ENCODE assay signal across 9 cellular contexts in genomic region chr4:40193018-40193571, GRCh38. TPM values are rescaled to one million over a fixed set of nuclear protein-coding genes. Genes with fewer than 3 reads are reported as not detected.
DNase-seq lines count a peak whose midpoint lies in the region; ATAC-seq and TF ChIP-seq lines count a peak whose summit lies in the region.
"Had no signal": no experiment of that assay in that cellular context is flagged by ENCODE, and none has a peak within 500 bp of the region (broad histone marks: within the 10 kb centered on the region; RNA-seq: fewer than 3 reads in every experiment).

No MANE protein-coding gene starts in this region.

- H3K27me3 ChIP-seq in left ventricle myocardium inferior (ENCODE audit: low read depth) (peaks cover 48% of the 10 kb centered on the region), mesenchymal stem cell (ENCODE audit: control insufficient read depth in 1 of 2, insufficient read depth in 1 of 2, low read length in 2 of 2) (no peaks in the 10 kb centered on the region)

- no peak overlapping the region for H2BK5ac ChIP-seq in mesenchymal stem cell (ENCODE audit: low read depth, low read length, poor library complexity, severe bottlenecking)

- peaks cover 82% of the 10 kb centered on the region for H3K4me1 Mint-ChIP-seq in central memory CD8-positive, alpha-beta T cell

- no peak overlapping the region for H3K18ac ChIP-seq in mesenchymal stem cell (ENCODE audit: low read depth in 1 of 2, low read length in 2 of 2)

- peaks cover 42% of the 10 kb centered on the region for H3K36me3 Mint-ChIP-seq in central memory CD8-positive, alpha-beta T cell (ENCODE audit: insufficient read depth)

- intact Hi-C loops in left ventricle myocardium inferior (cut with micrococcal nuclease), result no loop called here
- intact Hi-C loops in head of caudate nucleus (cut with DNase I), result no loop called here

- H3K9me3 ChIP-seq in left ventricle myocardium inferior (replicated peaks), result no peaks in the 10 kb centered on the region
- H3K9me3 ChIP-seq in mesenchymal stem cell (ENCODE audit: control insufficient read depth, low read length), result no peaks in the 10 kb centered on the region

- peak overlapping the region; percentile 100 for H3K4me3 Mint-ChIP-seq in central memory CD8-positive, alpha-beta T cell

- no peak overlapping the region for H2BK15ac ChIP-seq in mesenchymal stem cell (ENCODE audit: low read depth, poor library complexity, severe bottlenecking)

- H3K9ac ChIP-seq in mesenchymal stem cell (ENCODE audit: low read length), result no peak overlapping the region

- H3K14ac ChIP-seq in mesenchymal stem cell (ENCODE audit: low read length in 2 of 2), result no peak overlapping the region

- no peak overlapping the region for H4K91ac ChIP-seq in mesenchymal stem cell (ENCODE audit: low read length)

- H2AK5ac ChIP-seq in mesenchymal stem cell (ENCODE audit: low read length, severe bottlenecking), result no peak overlapping the region

- no peak overlapping the region for H2BK120ac ChIP-seq in mesenchymal stem cell (ENCODE audit: low read depth, low read length)

- 90% methylated on average over 4 of the region's 11 CpGs for WGBS in mesenchymal stem cell

- no peaks in the 10 kb centered on the region for H3K27me3 Mint-ChIP-seq in central memory CD8-positive, alpha-beta T cell

- no peak overlapping the region for H3K23ac ChIP-seq in mesenchymal stem cell (ENCODE audit: low read length in 2 of 2)

- H3K27ac ChIP-seq in left ventricle myocardium inferior (replicated peaks) (no peak overlapping the region), mesenchymal stem cell (ENCODE audit: low read length, poor library complexity, severe bottlenecking) (no peak overlapping the region)

- no peaks in the 10 kb centered on the region for H3K9me3 Mint-ChIP-seq in central memory CD8-positive, alpha-beta T cell

- no peaks in the 10 kb centered on the region for H3K36me3 ChIP-seq in left ventricle myocardium inferior
- no peaks in the 10 kb centered on the region for H3K36me3 ChIP-seq in mesenchymal stem cell (ENCODE audit: control insufficient read depth in 1 of 2, insufficient read depth in 2 of 2, low read depth in 1 of 2, low read length in 2 of 2)

- no peak overlapping the region for H4K8ac ChIP-seq in mesenchymal stem cell (ENCODE audit: low read length)

- no peak overlapping the region for H2AFZ ChIP-seq in mesenchymal stem cell (ENCODE audit: low read depth, low read length)

- H2BK12ac ChIP-seq in mesenchymal stem cell (ENCODE audit: low read length in 2 of 2), result peak overlapping the region in 1 of 2 experiments; percentile 29

- peak overlapping the region; percentile 100 for H3K27ac Mint-ChIP-seq in central memory CD8-positive, alpha-beta T cell (ENCODE audit: low read depth)

- H3K4me3 ChIP-seq in left ventricle myocardium inferior (no peak overlapping the region), mesenchymal stem cell (ENCODE audit: insufficient read depth in 1 of 2, low read depth in 1 of 2, low read length in 2 of 2) (no peak overlapping the region)
- H3K4me3 ChIP-seq: skin epidermis had no signal

- no peak overlapping the region for H3K4ac ChIP-seq in mesenchymal stem cell (ENCODE audit: low read depth in 1 of 2, low read length in 2 of 2)

- H3K79me1 ChIP-seq in mesenchymal stem cell (replicated peaks; ENCODE audit: low read length, poor library complexity, severe bottlenecking), result no peaks in the 10 kb centered on the region

- H3K4me1 ChIP-seq in left ventricle myocardium inferior (no peaks in the 10 kb centered on the region), mesenchymal stem cell (ENCODE audit: control insufficient read depth, insufficient read depth, low read depth, low read length) (peaks cover 6% of the 10 kb centered on the region)

- DNase-seq in ELF-1 (ENCODE audit: low read depth, low spot score) (peak; percentile 22), HuH-7 (ENCODE audit: low spot score) (peak; percentile 31), left ventricle myocardium inferior (no peak), mesenchymal stem cell (no peak), NCI-H2081 (lab: John Stamatoyannopoulos, UW) (no peak), head of caudate nucleus (no peak)
- no peak for DNase-seq in central memory CD8-positive, alpha-beta T cell (ENCODE audit: low spot score in 2 of 2)

- no peak overlapping the region for H3K4me2 ChIP-seq in mesenchymal stem cell (ENCODE audit: low read length, poor library complexity, severe bottlenecking)

- peak; percentile 26 for ATAC-seq in GM21360 (IDR thresholded peaks at IDR 0.05; ENCODE audit: unreplicated experiment)
- peak; percentile 15 for ATAC-seq in central memory CD8-positive, alpha-beta T cell (replicated peaks; ENCODE audit: extremely low read depth, poor library complexity, severe bottlenecking)

- TF ChIP-seq CTCF in left ventricle myocardium inferior (IDR thresholded peaks at IDR 0.05; ENCODE audit: borderline replicate concordance), result no peak

RNA-seq across cellular contexts. Expression of gene RHOH, which starts 3.7 kb away (rescaled TPM):
- total RNA-seq in left ventricle myocardium inferior, result 0.41 TPM
- 0.11 TPM for polyA plus RNA-seq in mesenchymal stem cell (2013, experiment 1 of 2)
- polyA plus RNA-seq in mesenchymal stem cell (2013, experiment 2 of 2), result 0.10 TPM

Comparison
In these comparisons a context has a peak if more than half of its experiments do, and no peak if none do; other contexts are left out.
1. DNase-seq: peak in ELF-1 (single experiment) and HuH-7 (single experiment); none in central memory CD8-positive, alpha-beta T cell (0 of 2), left ventricle myocardium inferior (single experiment), mesenchymal stem cell (single experiment), NCI-H2081 (0 of 2) and head of caudate nucleus (0 of 42).